In genomic region chr6:105985098-105985815, GRCh38 we compare ENCODE assay signal across 15 cellular contexts.
DNase-seq lines count a peak whose midpoint lies in the region; FAIRE-seq and TF ChIP-seq lines count a peak whose summit lies in the region.
"Had no signal": no experiment of that assay in that cellular context is flagged by ENCODE, and none has a peak within 500 bp of the region (broad histone marks: within the 10 kb centered on the region; RNA-seq: fewer than 3 reads in every experiment).

No MANE protein-coding gene starts in this region.

- H2AFZ ChIP-seq in neuronal stem cell (ENCODE audit: low read length) = no peak overlapping the region

- FAIRE-seq in urothelium cell line (lab: Jason Lieb, UNC) (no peak), D721Med (lab: Jason Lieb, UNC) (no peak)
- FAIRE-seq: A204.1 had no signal

- TF ChIP-seq CTCF in coronary artery (IDR thresholded peaks at IDR 0.05) (no peak), D721Med (IDR thresholded peaks at IDR 0.05; ENCODE audit: insufficient read depth, missing control alignments) (no peak)

- H3K27me3 ChIP-seq in neuronal stem cell (ENCODE audit: control insufficient read depth in 3 of 3, insufficient read depth in 3 of 3, low read depth in 1 of 3, low read length in 3 of 3) = peaks cover 13 to 68% (median 58%) of the 10 kb centered on the region in 3 experiments

- no peak overlapping the region for H3K23ac ChIP-seq in neuronal stem cell (ENCODE audit: low read depth, low read length, poor library complexity)

- H3K9ac ChIP-seq in neuronal stem cell (ENCODE audit: low read depth, low read length, poor library complexity) = no peak overlapping the region
- H3K9ac ChIP-seq: parathyroid adenoma had no signal

- H2BK120ac ChIP-seq in neuronal stem cell (ENCODE audit: low read depth, low read length) = no peak overlapping the region

- no peak overlapping the region for H4K91ac ChIP-seq in neuronal stem cell (ENCODE audit: low read depth, low read length, poor library complexity)

- H2BK15ac ChIP-seq in neuronal stem cell (ENCODE audit: low read length) = peak overlapping the region; percentile 74

- H3K4me3 ChIP-seq in coronary artery (peak overlapping the region; percentile 57), neuronal stem cell (ENCODE audit: low read length in 2 of 2) (no peak overlapping the region)

- H3K36me3 ChIP-seq in neuronal stem cell (replicated peaks in 1 of 2; ENCODE audit: control insufficient read depth in 2 of 2, insufficient read depth in 2 of 2, low read length in 2 of 2) = no peaks in the 10 kb centered on the region
- H3K36me3 ChIP-seq: esophagus squamous epithelium, tibial nerve had no signal

- H3K4me1 ChIP-seq in neuronal stem cell (ENCODE audit: control insufficient read depth in 2 of 2, insufficient read depth in 1 of 2, low read depth in 1 of 2, low read length in 2 of 2) = peaks cover 0 to 3% of the 10 kb centered on the region in 2 donors
- H3K4me1 ChIP-seq: parathyroid adenoma had no signal

- H3K27ac ChIP-seq in coronary artery (no peak overlapping the region), neuronal stem cell (replicated peaks; ENCODE audit: low read length) (no peak overlapping the region)
- H3K27ac ChIP-seq: esophagus squamous epithelium, parathyroid adenoma, tibial nerve had no signal

- H3K79me1 ChIP-seq in neuronal stem cell (ENCODE audit: low read depth, low read length) = no peaks in the 10 kb centered on the region

- H3K14ac ChIP-seq in neuronal stem cell (ENCODE audit: low read length) = no peak overlapping the region

- DNase-seq in NCI-H345 (lab: John Stamatoyannopoulos, UW) (peak; percentile 66), NCI-H345 treated with DMSO at 0.1 percent for 48 hours (lab: John Stamatoyannopoulos, UW; ENCODE audit: unreplicated experiment) (no peak), KBM-7 (peak; percentile 36), coronary artery (ENCODE audit: low spot score) (no peak), neuronal stem cell (ENCODE audit: low spot score) (no peak), NCI-H1092 (lab: John Stamatoyannopoulos, UW) (no peak), urothelium cell line (ENCODE audit: low spot score) (no peak), D721Med (ENCODE audit: insufficient read length, low spot score) (no peak)
- DNase-seq: EL, esophagus squamous epithelium, NCI-H82, SW 1271 had no signal

- H3K9me3 ChIP-seq in neuronal stem cell (replicated peaks in 1 of 2; ENCODE audit: control insufficient read depth in 2 of 2, insufficient read depth in 1 of 2, low read depth in 1 of 2, low read length in 2 of 2) = peaks cover 0 to 6% of the 10 kb centered on the region in 2 donors
- H3K9me3 ChIP-seq: esophagus squamous epithelium, tibial nerve had no signal

- in situ Hi-C loops in KBM-7 (cut with MboI; ENCODE audit: low pct_unique_long_range_greater_than_20kb, low sequenced_read_pairs) = no loop called here

- no peak overlapping the region for H2BK12ac ChIP-seq in neuronal stem cell (ENCODE audit: low read length)

- H2BK5ac ChIP-seq in neuronal stem cell (ENCODE audit: low read length) = no peak overlapping the region

- H3K4me2 ChIP-seq in neuronal stem cell (ENCODE audit: insufficient read depth, low read length, poor library complexity, severe bottlenecking) = no peak overlapping the region

- no peak overlapping the region for H3K18ac ChIP-seq in neuronal stem cell (ENCODE audit: low read length)

- no peak overlapping the region for H2AK5ac ChIP-seq in neuronal stem cell (ENCODE audit: low read depth, low read length)

- no peak overlapping the region for H4K8ac ChIP-seq in neuronal stem cell (ENCODE audit: low read depth, low read length)

- no peak overlapping the region for H3K4ac ChIP-seq in neuronal stem cell (ENCODE audit: low read length)

- no CpG with 5 or more reads among the region's 5 CpGs for WGBS in neuronal stem cell (ENCODE audit: extremely low coverage in 2 of 2, insufficient read length in 2 of 2, insufficient replicate concordance in 1 of 2), 2 donors

Comparison
In these comparisons a context has a peak if more than half of its experiments do, and no peak if none do; other contexts are left out.
1. DNase-seq: peak in NCI-H345 (single experiment) and KBM-7 (single experiment); none in NCI-H345 treated with DMSO at 0.1 percent for 48 hours (single experiment), coronary artery (single experiment), neuronal stem cell (single experiment), NCI-H1092 (single experiment), urothelium cell line (single experiment) and D721Med (single experiment).